17 cellular contexts compared by ENCODE assay signal in the genomic region with DNA sequence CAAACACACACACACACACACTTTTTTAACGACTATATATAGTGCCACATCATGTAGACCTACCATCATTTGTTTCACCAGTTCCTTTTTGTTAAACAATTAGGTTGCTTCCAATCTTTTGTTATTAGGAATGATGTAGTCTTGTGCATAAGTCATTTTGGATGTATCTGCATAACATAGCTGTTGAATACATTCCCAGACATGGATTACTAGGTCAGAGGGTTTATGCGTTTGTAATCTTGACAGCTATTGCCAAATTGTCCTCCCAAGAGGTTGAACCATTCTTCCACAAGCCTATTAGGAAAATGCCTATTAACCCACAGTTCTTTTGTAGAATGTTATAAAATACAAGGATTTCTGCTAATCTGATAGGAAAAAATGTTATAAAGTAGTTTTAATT.
"Had no signal": no experiment of that assay in that cellular context is flagged by ENCODE, and none has a peak within 500 bp of the region (broad histone marks: within the 10 kb centered on the region; RNA-seq: fewer than 3 reads in every experiment).

No MANE protein-coding gene starts in this region.

- H3K27me3 Mint-ChIP-seq: activated naive CD8-positive, alpha-beta T cell treated with anti-CD3 and anti-CD28 coated beads, Interleukin-2, amount 10 ng/mL, durations not matched to agents 7 days and 5 days; naive thymus-derived CD4-positive, alpha-beta T cell; type B pancreatic cell had no signal

- FAIRE-seq: colon had no signal

- ATAC-seq: activated CD4-positive, CD25-positive, alpha-beta regulatory T cell treated with anti-CD3 and anti-CD28 coated beads, Interleukin-2, amount 50 U/mL, for 24 hours; naive thymus-derived CD4-positive, alpha-beta T cell; right cardiac atrium; stimulated activated effector memory CD8-positive, alpha-beta T cell treated with anti-CD3 and anti-CD28 coated beads, Interleukin-12 subunit alpha, Interleukin-12 subunit beta, amount 100 ng/mL, for 72 hours had no signal

- H3K27me3 ChIP-seq: ascending aorta, cardiac muscle cell, neutrophil, suprapubic skin had no signal

- H3K4me1 ChIP-seq: ascending aorta, suprapubic skin had no signal

- H3K27ac Mint-ChIP-seq: activated naive CD8-positive, alpha-beta T cell treated with anti-CD3 and anti-CD28 coated beads, Interleukin-2, amount 10 ng/mL, durations not matched to agents 7 days and 5 days; stimulated activated effector memory CD8-positive, alpha-beta T cell treated with anti-CD3 and anti-CD28 coated beads, Interleukin-12 subunit alpha, Interleukin-12 subunit beta, amount 100 ng/mL, for 72 hours; T-helper 2 cell treated with Interferon-gamma antibody and Interleukin-4, amounts not matched to agents 5 μg/mL and 100 μg/mL, for 36 hours; type B pancreatic cell had no signal

- H3K4me1 Mint-ChIP-seq: activated naive CD8-positive, alpha-beta T cell treated with anti-CD3 and anti-CD28 coated beads, Interleukin-2, amount 10 ng/mL, durations not matched to agents 7 days and 5 days; stimulated activated effector memory CD8-positive, alpha-beta T cell treated with anti-CD3 and anti-CD28 coated beads, Interleukin-12 subunit alpha, Interleukin-12 subunit beta, amount 100 ng/mL, for 72 hours had no signal

- H3K27ac ChIP-seq: ascending aorta, cardiac muscle cell, neutrophil, suprapubic skin had no signal

- H3K9me3 ChIP-seq: ascending aorta, neutrophil, suprapubic skin had no signal

- H3K36me3 Mint-ChIP-seq: activated naive CD8-positive, alpha-beta T cell treated with anti-CD3 and anti-CD28 coated beads, Interleukin-2, amount 10 ng/mL, durations not matched to agents 7 days and 5 days had no signal

- H3K9me3 Mint-ChIP-seq: activated naive CD8-positive, alpha-beta T cell treated with anti-CD3 and anti-CD28 coated beads, Interleukin-2, amount 10 ng/mL, durations not matched to agents 7 days and 5 days; stimulated activated effector memory CD8-positive, alpha-beta T cell treated with anti-CD3 and anti-CD28 coated beads, Interleukin-12 subunit alpha, Interleukin-12 subunit beta, amount 100 ng/mL, for 72 hours; T-helper 2 cell treated with Interferon-gamma antibody and Interleukin-4, amounts not matched to agents 5 μg/mL and 100 μg/mL, for 36 hours; type B pancreatic cell had no signal

- H3K4me3 ChIP-seq: ascending aorta, cardiac muscle cell, lung, suprapubic skin had no signal

- H3K4me3 Mint-ChIP-seq: activated naive CD8-positive, alpha-beta T cell treated with anti-CD3 and anti-CD28 coated beads, Interleukin-2, amount 10 ng/mL, durations not matched to agents 7 days and 5 days; naive thymus-derived CD4-positive, alpha-beta T cell; stimulated activated effector memory CD8-positive, alpha-beta T cell treated with anti-CD3 and anti-CD28 coated beads, Interleukin-12 subunit alpha, Interleukin-12 subunit beta, amount 100 ng/mL, for 72 hours; T-helper 2 cell treated with Interferon-gamma antibody and Interleukin-4, amounts not matched to agents 5 μg/mL and 100 μg/mL, for 36 hours; type B pancreatic cell had no signal

- DNase-seq: activated CD4-positive, alpha-beta T cell treated with anti-CD3 and anti-CD28 coated beads, Interleukin-2, amount 50 U/mL, for 4 hours; activated gamma-delta T cell treated with Interleukin-2 at 50 U/mL for 16 hours; activated naive CD8-positive, alpha-beta T cell treated with anti-CD3 and anti-CD28 coated beads, Interleukin-2, amount 10 ng/mL, durations not matched to agents 7 days and 5 days; activated T-cell treated with anti-CD3 and anti-CD28 coated beads, Interleukin-2, amount 50 U/mL, for 48 hours; glutamatergic neuron; naive thymus-derived CD4-positive, alpha-beta T cell; right cardiac atrium had no signal

- H3K36me3 ChIP-seq: ascending aorta, cardiac muscle cell, neutrophil, suprapubic skin had no signal
